In genomic region chr10:101563007-101563406, GRCh38 we compare ENCODE assay signal across 25 cellular contexts.
"Had no signal": no experiment of that assay in that cellular context is flagged by ENCODE, and none has a peak within 500 bp of the region (broad histone marks: within the 10 kb centered on the region; RNA-seq: fewer than 3 reads in every experiment).

No MANE protein-coding gene starts in this region.

- H3K27ac Mint-ChIP-seq: activated CD4-positive, alpha-beta memory T cell treated with anti-CD3 and anti-CD28 coated beads, Interleukin-2, amount 10 ng/mL, durations not matched to agents 7 days and 5 days; activated CD4-positive, alpha-beta T cell treated with anti-CD3 and anti-CD28 coated beads, Interleukin-2, amount 10 ng/mL, durations not matched to agents 24 days and 14 days; activated naive CD8-positive, alpha-beta T cell treated with anti-CD3 and anti-CD28 coated beads, Interleukin-2, amount 10 ng/mL, durations not matched to agents 7 days and 5 days; activated T-helper 2 cell treated with anti-CD3 and anti-CD28 coated beads, Interferon-gamma antibody, Interleukin-2, Interleukin-4, amounts not matched to agents 10 μg/mL and 5 μg/mL and 100 μg/mL, durations not matched to agents 14 hours and 24 hours and 36 hours; memory B cell; progenitor cell of endocrine pancreas; stimulated activated memory B cell treated with anti-CD40 and anti-IgM and Interleukin-4, amounts not matched to agents 10 μg/mL and 1 μg/mL and 100 μg/mL, for 72 hours had no signal

- H3K4me3 Mint-ChIP-seq: activated CD4-positive, alpha-beta memory T cell treated with anti-CD3 and anti-CD28 coated beads, Interleukin-2, amount 10 ng/mL, durations not matched to agents 7 days and 5 days; activated CD4-positive, alpha-beta T cell treated with anti-CD3 and anti-CD28 coated beads, Interleukin-2, amount 10 ng/mL, durations not matched to agents 24 days and 14 days; activated naive CD8-positive, alpha-beta T cell treated with anti-CD3 and anti-CD28 coated beads, Interleukin-2, amount 10 ng/mL, durations not matched to agents 7 days and 5 days; activated T-cell treated with anti-CD3 and anti-CD28 coated beads, Interleukin-2, amount 50 U/mL, for 4 hours; memory B cell; stimulated activated memory B cell treated with anti-CD40 and anti-IgM and Interleukin-4, amounts not matched to agents 10 μg/mL and 1 μg/mL and 100 μg/mL, for 72 hours had no signal

- H3K27ac ChIP-seq: esophagus squamous epithelium, gastrocnemius medialis, sigmoid colon, stomach, suprapubic skin, vagina had no signal

- DNase-seq: activated CD4-positive, alpha-beta T cell treated with anti-CD3 and anti-CD28 coated beads, Interleukin-2, amount 10 ng/mL, durations not matched to agents 24 days and 14 days; activated naive CD4-positive, alpha-beta T cell; activated naive CD8-positive, alpha-beta T cell treated with anti-CD3 and anti-CD28 coated beads, Interleukin-2, amount 10 ng/mL, durations not matched to agents 7 days and 5 days; activated T-cell treated with anti-CD3 and anti-CD28 coated beads, Interleukin-2, amount 50 U/mL, for 4 hours; amniotic stem cell; effector memory CD4-positive, alpha-beta T cell; esophagus squamous epithelium; gastrocnemius medialis; hippocampal formation; naive B cell; occipital lobe; retina; sigmoid colon; stimulated activated CD4-positive, alpha-beta T cell treated with anti-CD3 and anti-CD28 coated beads, Interleukin-15, amount 100 ng/mL, for 24 hours; trophoblast cell had no signal

- H3K36me3 Mint-ChIP-seq: activated naive CD8-positive, alpha-beta T cell treated with anti-CD3 and anti-CD28 coated beads, Interleukin-2, amount 10 ng/mL, durations not matched to agents 7 days and 5 days; memory B cell; naive B cell; stimulated activated memory B cell treated with anti-CD40 and anti-IgM and Interleukin-4, amounts not matched to agents 10 μg/mL and 1 μg/mL and 100 μg/mL, for 72 hours had no signal

- H3K9me3 ChIP-seq: esophagus squamous epithelium, gastrocnemius medialis, sigmoid colon, stomach, suprapubic skin, vagina had no signal

- H3K4me2 ChIP-seq: smooth muscle cell had no signal

- H3K36me3 ChIP-seq: esophagus squamous epithelium, gastrocnemius medialis, sigmoid colon, stomach, suprapubic skin, vagina had no signal

- H3K4me3 ChIP-seq: esophagus squamous epithelium, gastrocnemius medialis, sigmoid colon, smooth muscle cell, stomach, suprapubic skin, vagina had no signal

- ATAC-seq: activated CD4-positive, CD25-positive, alpha-beta regulatory T cell treated with anti-CD3 and anti-CD28 coated beads, Interleukin-2, amount 50 U/mL, for 24 hours; activated T-cell treated with anti-CD3 and anti-CD28 coated beads, Interleukin-2, amount 50 U/mL, for 4 hours; gastrocnemius medialis; stimulated activated memory B cell treated with anti-CD40 and anti-IgM and Interleukin-4, amounts not matched to agents 10 μg/mL and 1 μg/mL and 100 μg/mL, for 72 hours had no signal
